ENCODE assay signal across 9 cellular contexts in genomic region chr10:132574783-132575319, GRCh38. TPM values are rescaled to one million over a fixed set of nuclear protein-coding genes. Genes with fewer than 3 reads are reported as not detected.
A peak's percentile ranks its signal among the peaks of the same experiment; 100 is the strongest.
DNase-seq lines count a peak whose midpoint lies in the region; ATAC-seq lines count a peak whose summit lies in the region.
"Had no signal": no experiment of that assay in that cellular context is flagged by ENCODE, and none has a peak within 500 bp of the region (broad histone marks: within the 10 kb centered on the region; RNA-seq: fewer than 3 reads in every experiment).

No MANE protein-coding gene starts in this region.

- peak overlapping the region; percentile 95 for H3K4me2 ChIP-seq in BLaER1

- peak overlapping the region; percentile 5; the same call in 1 of the 2 replicates for H3K27ac ChIP-seq in BLaER1

- peak overlapping the region; percentile 38 for H3K4me3 ChIP-seq in BLaER1
- H3K4me3 ChIP-seq in adipocyte (ENCODE audit: low read length): no peak overlapping the region

- DNase-seq in adipocyte (ENCODE audit: low read depth) (peak; percentile 37), mesenteric fat pad (ENCODE audit: low spot score) (peak; percentile 89), DMS153 treated with DMSO at 0.1 percent for 48 hours (lab: John Stamatoyannopoulos, UW; ENCODE audit: unreplicated experiment) (no peak)
- DNase-seq: activated naive CD4-positive, alpha-beta T cell had no signal

- ATAC-seq in HG02870 (IDR thresholded peaks at IDR 0.05; ENCODE audit: unreplicated experiment) (peak; percentile 0), HG02938 (IDR thresholded peaks at IDR 0.05; ENCODE audit: unreplicated experiment) (no peak), GM19395 (IDR thresholded peaks at IDR 0.05; ENCODE audit: unreplicated experiment) (no peak), GM18868 (IDR thresholded peaks at IDR 0.05; ENCODE audit: unreplicated experiment) (no peak)

- H3K9ac ChIP-seq in BLaER1 (peak overlapping the region; percentile 59; the same call in 1 of the 2 replicates), adipocyte (ENCODE audit: low read length) (no peak overlapping the region)

- H3K36me3 ChIP-seq in BLaER1 (no peaks in the 10 kb centered on the region), adipocyte (ENCODE audit: control insufficient read depth, insufficient read depth, low read length, severe bottlenecking) (no peaks in the 10 kb centered on the region)

- H3K27me3 ChIP-seq in BLaER1 (no peaks in the 10 kb centered on the region), adipocyte (replicated peaks; ENCODE audit: control insufficient read depth, insufficient read depth, low read length) (no peaks in the 10 kb centered on the region)

- H3K9me3 ChIP-seq in BLaER1: no peaks in the 10 kb centered on the region
- H3K9me3 ChIP-seq in adipocyte (ENCODE audit: control insufficient read depth, low read length): no peaks in the 10 kb centered on the region

- H4K20me1 ChIP-seq in BLaER1: peaks cover 95% of the 10 kb centered on the region

- H3K4me1 ChIP-seq in BLaER1: peaks cover 98% of the 10 kb centered on the region
- peaks cover 26% of the 10 kb centered on the region for H3K4me1 ChIP-seq in adipocyte (ENCODE audit: control insufficient read depth, insufficient read depth, low read length)

RNA-seq across cellular contexts. Expression of gene INPP5A, which starts 37.3 kb away (rescaled TPM):
- total RNA-seq in mesenteric fat pad: 30.5 TPM
